9 cellular contexts compared by ENCODE assay signal in genomic region chr2:219544567-219544966, GRCh38. TPM values are rescaled to one million over a fixed set of nuclear protein-coding genes. Genes with fewer than 3 reads are reported as not detected.
DNase-seq lines count a peak whose midpoint lies in the region; ATAC-seq and TF ChIP-seq lines count a peak whose summit lies in the region.
"Had no signal": no experiment of that assay in that cellular context is flagged by ENCODE, and none has a peak within 500 bp of the region (broad histone marks: within the 10 kb centered on the region; RNA-seq: fewer than 3 reads in every experiment).

No MANE protein-coding gene starts in this region.

- no peak for ATAC-seq in T-cell (replicated peaks in 1 of 4)
- no peak for ATAC-seq in GM21423 (IDR thresholded peaks at IDR 0.05; ENCODE audit: unreplicated experiment)
- no peak for ATAC-seq in GM19395 (IDR thresholded peaks at IDR 0.05; ENCODE audit: unreplicated experiment)

- TF ChIP-seq CTCF in glutamatergic neuron (IDR thresholded peaks at IDR 0.05; ENCODE audit: partially characterized antibody, unreplicated experiment), result no peak

- in situ Hi-C loops in HAP-1 (cut with MboI; ENCODE audit: low sequenced_read_pairs), result loop anchor here (5.0 kb wide), 1 partner anchor 98 kb away; no protein-coding TSS in a partner anchor

- peak overlapping the region; percentile 78 to 89 (median 82) for H3K4me3 Mint-ChIP-seq in T-cell
- H3K4me3 Mint-ChIP-seq in glutamatergic neuron (ENCODE audit: unreplicated experiment), result peak overlapping the region; percentile 99

- H3K27me3 Mint-ChIP-seq in T-cell, result peaks cover 9% of the 10 kb centered on the region in 2 donors
- H3K27me3 Mint-ChIP-seq in glutamatergic neuron (ENCODE audit: unreplicated experiment), result peaks cover 18% of the 10 kb centered on the region

- H3K9me3 Mint-ChIP-seq in T-cell (no peaks in the 10 kb centered on the region), glutamatergic neuron (ENCODE audit: unreplicated experiment) (peaks cover 28% of the 10 kb centered on the region)

- no peaks in the 10 kb centered on the region for H3K36me3 Mint-ChIP-seq in T-cell
- H3K36me3 Mint-ChIP-seq in glutamatergic neuron (ENCODE audit: unreplicated experiment), result peaks cover 19% of the 10 kb centered on the region

- H3K4me1 Mint-ChIP-seq in T-cell (peaks cover 24 to 28% (median 27%) of the 10 kb centered on the region in 3 donors), glutamatergic neuron (ENCODE audit: low read depth, unreplicated experiment) (peaks cover 24% of the 10 kb centered on the region)

- H3K36me3 ChIP-seq in HAP-1 (replicated peaks), result peaks cover 19% of the 10 kb centered on the region

- DNase-seq in HAP-1 (ENCODE audit: low spot score in 2 of 2) (no peak), T-cell (no peak), glutamatergic neuron (no peak), AG08396 (ENCODE audit: low spot score) (no peak), dedifferentiated amniotic fluid mesenchymal stem cell (ENCODE audit: extremely low spot score) (no peak)

- no peaks in the 10 kb centered on the region for H3K27me3 ChIP-seq in HAP-1 (ENCODE audit: low read depth)

- H3K27ac Mint-ChIP-seq in T-cell, result peak overlapping the region; percentile 20 to 65
- peak overlapping the region; percentile 95 for H3K27ac Mint-ChIP-seq in glutamatergic neuron (ENCODE audit: unreplicated experiment)

- POLR2A ChIA-PET in T-cell (lab: Charles Lee), result no interaction called here

- H3K4me3 ChIP-seq in HAP-1 (peak overlapping the region; percentile 67), skin epidermis (peak overlapping the region in 4 of 7 experiments; percentile 70 to 91 (median 86))

- peaks cover 8% of the 10 kb centered on the region; the same call in 1 of the 2 replicates for H3K4me1 ChIP-seq in HAP-1

- CTCF ChIA-PET in T-cell (lab: Charles Lee), result interaction anchor here in 1 of 2 donors (0.6 kb wide), 1 partner anchor 1276 kb away, joined by 4 read pairs; no protein-coding TSS in a partner anchor

- H3K9me3 ChIP-seq in HAP-1, result no peaks in the 10 kb centered on the region

- H3K27ac ChIP-seq in skin epidermis, result peak overlapping the region in 3 of 21 experiments; percentile 56 to 75 (median 57)

RNA-seq across cellular contexts. Expression of gene TMEM198, which starts 0.7 kb away (rescaled TPM):
- total RNA-seq in T-cell (under 1 TPM; 0.37 to 0.88 (median 0.69) TPM), glutamatergic neuron (ENCODE audit: unreplicated experiment) (40.9 TPM)

RNA-seq across cellular contexts. Expression of gene CHPF, which starts 1.0 kb away (rescaled TPM):
- 10 to 100 TPM in 3 of 5 donors, 1 to 10 TPM in 2; 5.0 to 12.8 (median 10.8) TPM for total RNA-seq in T-cell
- 31.1 TPM for total RNA-seq in glutamatergic neuron (ENCODE audit: unreplicated experiment)

RNA-seq across cellular contexts. Expression of gene OBSL1, which starts 26.8 kb away (rescaled TPM):
- total RNA-seq in T-cell (1 to 10 TPM; 1.2 to 2.4 (median 1.2) TPM), glutamatergic neuron (ENCODE audit: unreplicated experiment) (47.9 TPM)

RNA-seq across cellular contexts. Expression of gene INHA, which starts 27.5 kb away (rescaled TPM):
- total RNA-seq in T-cell, result under 1 TPM in 1 of 5 donors, not detected in 4; 0.16 TPM
- total RNA-seq in glutamatergic neuron (ENCODE audit: unreplicated experiment), result not detected
- total RNA-seq: activated CD8-positive, alpha-beta memory T cell treated with anti-CD3 and anti-CD28 coated beads for 36 hours had no signal

RNA-seq across cellular contexts. Expression of gene ASIC4, which starts 30.3 kb away (rescaled TPM):
- under 1 TPM in 3 of 5 donors, not detected in 2; 0.09 to 0.35 (median 0.20) TPM for total RNA-seq in T-cell
- total RNA-seq in glutamatergic neuron (ENCODE audit: unreplicated experiment), result 5.4 TPM
- total RNA-seq: activated CD8-positive, alpha-beta memory T cell treated with anti-CD3 and anti-CD28 coated beads for 36 hours had no signal

Comparison
In these comparisons a context has a peak if more than half of its experiments do, and no peak if none do; other contexts are left out.
1. RNA of gene TMEM198, which starts 0.7 kb away (total RNA-seq): 40.9 TPM in glutamatergic neuron (single experiment); 0.37 to 0.88 TPM in T-cell; every median in the first group is over 10 times any median in the second.
2. RNA of gene OBSL1, which starts 26.8 kb away (total RNA-seq): 47.9 TPM in glutamatergic neuron (single experiment); 1.2 to 2.4 TPM in T-cell; every median in the first group is over 10 times any median in the second.